8 cellular contexts compared by ENCODE assay signal in the genomic region with DNA sequence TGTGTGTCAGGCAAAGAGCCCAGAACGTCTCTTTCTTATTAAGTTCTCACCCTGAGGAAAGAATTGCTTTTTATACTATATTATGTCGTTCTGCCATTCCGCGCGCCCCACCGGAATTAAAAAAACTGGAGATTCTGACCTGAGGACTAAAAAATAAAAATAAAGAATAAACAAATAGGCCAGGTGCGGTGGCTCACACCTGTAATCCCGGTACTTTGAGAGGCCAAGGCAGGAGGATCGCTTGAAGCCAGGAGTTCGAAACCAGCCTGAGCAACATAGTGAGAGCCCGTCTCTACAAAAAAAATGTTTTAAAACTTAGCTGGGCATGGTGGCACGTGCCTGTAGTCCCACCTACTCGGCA. TPM values are rescaled to one million over a fixed set of nuclear protein-coding genes. Genes with fewer than 3 reads are reported as not detected.
A peak's percentile ranks its signal among the peaks of the same experiment; 100 is the strongest.
DNase-seq lines count a peak whose midpoint lies in the region; ATAC-seq, FAIRE-seq and TF ChIP-seq lines count a peak whose summit lies in the region.

No MANE protein-coding gene starts in this region.

- DNase-seq in DND-41 (no peak), RPMI8226 (peak; percentile 24), endothelial cell of umbilical vein (ENCODE audit: low read depth, low spot score) (no peak), prostate gland (ENCODE audit: low spot score) (no peak), aorta (no peak), head of caudate nucleus (no peak), NCI-H446 treated with DMSO at 0.1 percent for 48 hours (lab: John Stamatoyannopoulos, UW) (no peak)

- TSS peak; percentile 93 for BruUV-seq in endothelial cell of umbilical vein (replicated peaks; lab: Mats Ljungman, UMichigan)

- WGBS in prostate gland: 96% methylated on average over 13 of the region's 13 CpGs
- WGBS in aorta, 2 donors: 96 to 98% methylated on average over 13 of the region's 13 CpGs

- H3K4me1 ChIP-seq in DND-41 (ENCODE audit: insufficient read depth, low read length): peaks cover 27% of the 10 kb centered on the region
- H3K4me1 ChIP-seq in endothelial cell of umbilical vein (ENCODE audit: control insufficient read depth, extremely low read depth, insufficient read depth, low read length): peaks cover 2% of the 10 kb centered on the region
- no peaks in the 10 kb centered on the region for H3K4me1 ChIP-seq in prostate gland (replicated peaks)
- no peaks in the 10 kb centered on the region for H3K4me1 ChIP-seq in aorta (ENCODE audit: control insufficient read depth in 1 of 2, insufficient read depth in 2 of 2, low read length in 2 of 2)

- POLR2A ChIA-PET in endothelial cell of umbilical vein (lab: Charles Lee): no interaction called here

- H4K20me1 ChIP-seq in DND-41 (ENCODE audit: insufficient read depth, low read length) (no peaks in the 10 kb centered on the region), endothelial cell of umbilical vein (replicated peaks; ENCODE audit: control insufficient read depth, extremely low read depth, insufficient read depth, low read length) (no peaks in the 10 kb centered on the region)

- H3K4me2 ChIP-seq in DND-41 (ENCODE audit: insufficient read depth, low read length) (peak overlapping the region; percentile 60), endothelial cell of umbilical vein (ENCODE audit: insufficient read depth, low read length) (no peak overlapping the region)

- H3K79me2 ChIP-seq in DND-41 (ENCODE audit: insufficient read depth, low read length): peaks cover 26% of the 10 kb centered on the region
- peaks cover 5% of the 10 kb centered on the region for H3K79me2 ChIP-seq in endothelial cell of umbilical vein (ENCODE audit: control insufficient read depth, insufficient read depth, low read length)

- TF ChIP-seq CTCF in DND-41 (IDR thresholded peaks at IDR 0.05; ENCODE audit: borderline replicate concordance, extremely low read depth, low read length, poor library complexity, severe bottlenecking) (no peak), endothelial cell of umbilical vein (IDR thresholded peaks at IDR 0.05; ENCODE audit: extremely low read depth in 1 of 2, insufficient read depth in 1 of 2, low read depth in 1 of 2, low read length in 2 of 2) (no peak), prostate gland (IDR thresholded peaks at IDR 0.05) (no peak)

- no peaks in the 10 kb centered on the region for H3K9me1 ChIP-seq in endothelial cell of umbilical vein (replicated peaks; ENCODE audit: control insufficient read depth, extremely low read depth, insufficient read depth, low read length)

- no peak for FAIRE-seq in endothelial cell of umbilical vein (lab: Jason Lieb, UNC)

- TF ChIP-seq POLR2A in endothelial cell of umbilical vein (IDR thresholded peaks at IDR 0.05; ENCODE audit: low read depth, low read length): no peak
- TF ChIP-seq POLR2A in prostate gland (IDR thresholded peaks at IDR 0.05): no peak

- H3K9me3 ChIP-seq in DND-41 (ENCODE audit: insufficient read depth, low read length, severe bottlenecking): no peaks in the 10 kb centered on the region
- no peaks in the 10 kb centered on the region for H3K9me3 ChIP-seq in endothelial cell of umbilical vein (replicated peaks; ENCODE audit: control insufficient read depth, insufficient read depth, low read length)
- no peaks in the 10 kb centered on the region for H3K9me3 ChIP-seq in prostate gland
- H3K9me3 ChIP-seq in aorta (ENCODE audit: control insufficient read depth, low read length): no peaks in the 10 kb centered on the region

- peak overlapping the region; percentile 86 for H2AFZ ChIP-seq in DND-41 (ENCODE audit: low read depth, low read length)
- H2AFZ ChIP-seq in endothelial cell of umbilical vein (ENCODE audit: low read depth, low read length): peak overlapping the region; percentile 52

- H3K9ac ChIP-seq in DND-41 (ENCODE audit: low read depth, low read length): peak overlapping the region; percentile 80
- H3K9ac ChIP-seq in endothelial cell of umbilical vein (replicated peaks; ENCODE audit: extremely low read depth, insufficient read depth, low read length): peak overlapping the region; percentile 81

- CTCF ChIA-PET in endothelial cell of umbilical vein (lab: Charles Lee): interaction anchor here (1.1 kb wide), 2 partner anchors 9 to 22 kb away, joined by 3 read pairs; no protein-coding TSS in a partner anchor

- H3K36me3 ChIP-seq in DND-41 (ENCODE audit: insufficient read depth, low read length) (peaks cover 5% of the 10 kb centered on the region; the same call in 1 of the 2 replicates), endothelial cell of umbilical vein (ENCODE audit: control insufficient read depth in 2 of 2, extremely low read depth in 1 of 2, insufficient read depth in 2 of 2, low read length in 2 of 2) (no peaks in the 10 kb centered on the region), prostate gland (no peaks in the 10 kb centered on the region), aorta (ENCODE audit: control insufficient read depth in 1 of 2, insufficient read depth in 2 of 2, low read length in 1 of 2) (no peaks in the 10 kb centered on the region)

- H3K27me3 ChIP-seq in DND-41 (ENCODE audit: insufficient read depth, low read length, poor library complexity) (no peaks in the 10 kb centered on the region), endothelial cell of umbilical vein (ENCODE audit: control insufficient read depth in 2 of 2, insufficient read depth in 2 of 2, low read length in 2 of 2) (no peaks in the 10 kb centered on the region), prostate gland (replicated peaks; ENCODE audit: insufficient read depth) (no peaks in the 10 kb centered on the region), aorta (ENCODE audit: control insufficient read depth in 1 of 2, insufficient read depth in 2 of 2, low read length in 1 of 2) (no peaks in the 10 kb centered on the region)

- H3K4me3 ChIP-seq in DND-41 (ENCODE audit: low read depth in 1 of 2, low read length in 2 of 2) (peak overlapping the region; percentile 32 to 74; a peak in 3 of 4 replicates), endothelial cell of umbilical vein (replicated peaks in 1 of 3; ENCODE audit: insufficient read depth in 1 of 3, low read depth in 1 of 3, low read length in 3 of 3) (no peak overlapping the region), prostate gland (no peak overlapping the region), aorta (ENCODE audit: low read length in 2 of 2) (no peak overlapping the region)

- ATAC-seq in DND-41 (ENCODE audit: insufficient read depth, low read depth) (no peak), aorta (ENCODE audit: low FRiP score) (no peak), GM21526 (IDR thresholded peaks at IDR 0.05; ENCODE audit: low FRiP score, unreplicated experiment) (no peak)

- dilution Hi-C loops in endothelial cell of umbilical vein (cut with MboI; ENCODE audit: extremely low pct_ligation_motif_present, low sequenced_read_pairs): no loop called here

- H3K27ac ChIP-seq in DND-41 (ENCODE audit: low read length): peak overlapping the region; percentile 100
- peak overlapping the region; percentile 86 for H3K27ac ChIP-seq in endothelial cell of umbilical vein (ENCODE audit: insufficient read depth, low read depth, low read length)
- peak overlapping the region; percentile 95 to 96 for H3K27ac ChIP-seq in prostate gland
- no peak overlapping the region for H3K27ac ChIP-seq in aorta (ENCODE audit: low read depth in 1 of 2, low read length in 2 of 2)

- intact Hi-C loops in endothelial cell of umbilical vein (cut with micrococcal nuclease) (loop anchor here (2.0 kb wide), 1 partner anchor 31 kb away; a partner anchor contains a TSS), prostate gland (cut with DNase I) (loop anchor here (2.0 kb wide), 1 partner anchor 31 kb away; a partner anchor contains a TSS), aorta (cut with DNase I) (loop anchor here in 1 of 2 donors (2.0 kb wide), 1 partner anchor 31 kb away; a partner anchor contains a TSS), head of caudate nucleus (cut with DNase I) (no loop called here)

TF ChIP-seq in endothelial cell of umbilical vein, 7 proteins besides CTCF, POLR2A, EP300 and RAD21:
- TF ChIP-seq EZH2 (IDR thresholded peaks at IDR 0.05; ENCODE audit: borderline replicate concordance, low read depth, low read length, severe bottlenecking): no peak

RNA-seq across cellular contexts. Expression of a gene that starts 0.7 kb away (rescaled TPM):
- 68.5 and 73.6 TPM in 2 replicates for total RNA-seq in endothelial cell of umbilical vein
- polyA plus RNA-seq in endothelial cell of umbilical vein: 82.6 and 88.5 TPM in 2 replicates
- polyA plus RNA-seq in endothelial cell of umbilical vein (2011; cell fraction: cytosol; rRNA removed): 56.2 and 80.5 TPM in 2 replicates
- polyA plus RNA-seq in endothelial cell of umbilical vein (2011; cell fraction: nucleus; rRNA removed): 74.6 and 80.8 TPM in 2 replicates
- polyA plus RNA-seq in endothelial cell of umbilical vein (2012): 39.7 and 41.2 TPM in 2 replicates
- polyA minus RNA-seq in endothelial cell of umbilical vein: 32.9 and 45.3 TPM in 2 replicates
- polyA minus RNA-seq in endothelial cell of umbilical vein (2011; cell fraction: cytosol; rRNA and poly(A)+ RNA removed): 181 TPM
- 21.7 and 31.4 TPM in 2 replicates for polyA minus RNA-seq in endothelial cell of umbilical vein (2011; cell fraction: nucleus; rRNA and poly(A)+ RNA removed)
- total RNA-seq in prostate gland: 10 to 100 TPM; 66.1 to 80.1 TPM
- total RNA-seq in aorta: 10 to 100 TPM in 1 of 2 donors, 1 to 10 TPM in 1; 9.0 to 15.3 TPM
- polyA plus RNA-seq in aorta: 10 to 100 TPM; 20.2 to 55.3 TPM

RNA-seq across cellular contexts. Expression of a gene that starts 31.7 kb away (rescaled TPM):
- total RNA-seq in endothelial cell of umbilical vein (448 and 483 TPM in 2 replicates), prostate gland (100 to 1,000 TPM; 138 to 150 TPM), aorta (100 to 1,000 TPM; 190 to 195 TPM)
- polyA plus RNA-seq in endothelial cell of umbilical vein (61.1 and 96.9 TPM in 2 replicates), aorta (100 to 1,000 TPM in 1 of 2 donors, 10 to 100 TPM in 1; 98.5 to 167 TPM)
- 102 and 105 TPM in 2 replicates for polyA plus RNA-seq in endothelial cell of umbilical vein (2011; cell fraction: cytosol; rRNA removed)
- 97.8 and 153 TPM in 2 replicates for polyA plus RNA-seq in endothelial cell of umbilical vein (2011; cell fraction: nucleus; rRNA removed)
- polyA plus RNA-seq in endothelial cell of umbilical vein (2012): 325 and 505 TPM in 2 replicates
- polyA minus RNA-seq in endothelial cell of umbilical vein: 90.4 and 106 TPM in 2 replicates
- polyA minus RNA-seq in endothelial cell of umbilical vein (2011; cell fraction: cytosol; rRNA and poly(A)+ RNA removed): 487 TPM
- polyA minus RNA-seq in endothelial cell of umbilical vein (2011; cell fraction: nucleus; rRNA and poly(A)+ RNA removed): 47.0 and 61.7 TPM in 2 replicates

RNA-seq across cellular contexts. Expression of a gene that starts 45.0 kb away (rescaled TPM):
- total RNA-seq in endothelial cell of umbilical vein: 39.3 and 40.4 TPM in 2 replicates
- polyA plus RNA-seq in endothelial cell of umbilical vein: 27.0 and 29.5 TPM in 2 replicates
- polyA plus RNA-seq in endothelial cell of umbilical vein (2011; cell fraction: cytosol; rRNA removed): 23.3 and 25.2 TPM in 2 replicates
- polyA plus RNA-seq in endothelial cell of umbilical vein (2011; cell fraction: nucleus; rRNA removed): 78.3 and 78.6 TPM in 2 replicates
- 25.5 and 27.3 TPM in 2 replicates for polyA plus RNA-seq in endothelial cell of umbilical vein (2012)
- 17.7 and 28.9 TPM in 2 replicates for polyA minus RNA-seq in endothelial cell of umbilical vein
- 44.7 TPM for polyA minus RNA-seq in endothelial cell of umbilical vein (2011; cell fraction: cytosol; rRNA and poly(A)+ RNA removed)
- 13.8 and 18.9 TPM in 2 replicates for polyA minus RNA-seq in endothelial cell of umbilical vein (2011; cell fraction: nucleus; rRNA and poly(A)+ RNA removed)
- 1 to 10 TPM; 4.4 to 6.1 TPM for total RNA-seq in prostate gland
- 10 to 100 TPM in 1 of 2 donors, 1 to 10 TPM in 1; 7.1 to 11.1 TPM for total RNA-seq in aorta
- 1 to 10 TPM; 1.3 to 2.5 TPM for polyA plus RNA-seq in aorta

Comparison
In these comparisons a context has a peak if more than half of its experiments do, and no peak if none do; other contexts are left out.
1. H3K27ac ChIP-seq: peak in DND-41 (single experiment), endothelial cell of umbilical vein (single experiment) and prostate gland (2 of 2); none in aorta (0 of 2).
2. H3K4me3 ChIP-seq: peak in DND-41 (2 of 2); none in endothelial cell of umbilical vein (0 of 3), prostate gland (0 of 2) and aorta (0 of 2).